In genomic region chr17:81349397-81350319, GRCh38 we compare ENCODE assay signal across 15 cellular contexts. TPM values are rescaled to one million over a fixed set of nuclear protein-coding genes. Genes with fewer than 3 reads are reported as not detected.
DNase-seq lines count a peak whose midpoint lies in the region; ATAC-seq and TF ChIP-seq lines count a peak whose summit lies in the region.
"Had no signal": no experiment of that assay in that cellular context is flagged by ENCODE, and none has a peak within 500 bp of the region (broad histone marks: within the 10 kb centered on the region; RNA-seq: fewer than 3 reads in every experiment).

No MANE protein-coding gene starts in this region.

- intact Hi-C loops in CD14-positive monocyte (cut with micrococcal nuclease): no loop called here

- POLR2A ChIA-PET in T-cell (lab: Charles Lee): no interaction called here

- no peak overlapping the region for H2BK120ac ChIP-seq in mesendoderm (ENCODE audit: low read depth, low read length)

- no peak overlapping the region for H4K8ac ChIP-seq in mesendoderm (ENCODE audit: low read depth, low read length)

- peak overlapping the region; percentile 77 to 94 (median 88) for H3K27ac Mint-ChIP-seq in CD14-positive monocyte
- no peak overlapping the region for H3K27ac Mint-ChIP-seq in T-cell
- H3K27ac Mint-ChIP-seq: activated naive CD4-positive, alpha-beta T cell treated with anti-CD3 and anti-CD28 coated beads, Interleukin-2, amount 50 U/mL, for 72 hours had no signal

- H3K4me3 Mint-ChIP-seq in CD14-positive monocyte (peak overlapping the region; percentile 63 to 67), T-cell (no peak overlapping the region)

- H3K56ac ChIP-seq in mesendoderm (ENCODE audit: low read length): peak overlapping the region; percentile 42

- TF ChIP-seq CTCF in CD14-positive monocyte (IDR thresholded peaks at IDR 0.05): no peak

- ATAC-seq in T-cell (replicated peaks in 1 of 4) (no peak), HG03460 (IDR thresholded peaks at IDR 0.05; ENCODE audit: unreplicated experiment) (no peak)
- ATAC-seq: activated naive CD4-positive, alpha-beta T cell treated with anti-CD3 and anti-CD28 coated beads, Interleukin-2, amount 50 U/mL, for 72 hours had no signal

- peaks cover 54% of the 10 kb centered on the region for H3K4me1 Mint-ChIP-seq in CD14-positive monocyte
- peaks cover 2 to 4% (median 4%) of the 10 kb centered on the region in 3 donors for H3K4me1 Mint-ChIP-seq in T-cell

- peaks cover 10% of the 10 kb centered on the region for H3K79me2 ChIP-seq in mesendoderm (ENCODE audit: control insufficient read depth, insufficient read depth, low read length)

- no peak overlapping the region for H2BK5ac ChIP-seq in mesendoderm (ENCODE audit: low read length)

- no peak overlapping the region for H3K9ac ChIP-seq in mesendoderm (ENCODE audit: low read length)

- no peak overlapping the region for H3K18ac ChIP-seq in mesendoderm (ENCODE audit: low read length)

- H3K36me3 ChIP-seq in mesendoderm (ENCODE audit: control insufficient read depth, insufficient read depth, low read length): no peaks in the 10 kb centered on the region
- H3K36me3 ChIP-seq: thyroid gland had no signal

- H4K5ac ChIP-seq in mesendoderm (ENCODE audit: low read length): no peak overlapping the region

- H3K79me1 ChIP-seq in mesendoderm (ENCODE audit: low read length): no peaks in the 10 kb centered on the region

- CTCF ChIA-PET in T-cell (lab: Charles Lee): interaction anchor here in 1 of 2 donors (0.6 kb wide), 1 partner anchor 54 kb away, joined by 4 read pairs; the partner anchor contains the start of gene SLC38A10

- no peak overlapping the region for H3K23ac ChIP-seq in mesendoderm (ENCODE audit: low read length)

- H3K4me1 ChIP-seq in mesendoderm (ENCODE audit: control insufficient read depth, low read depth, low read length): no peaks in the 10 kb centered on the region

- H3K27ac ChIP-seq in mesendoderm (ENCODE audit: low read depth, low read length): no peak overlapping the region
- H3K27ac ChIP-seq: thyroid gland had no signal

- no peak overlapping the region for H3K4me3 ChIP-seq in mesendoderm (ENCODE audit: low read length)
- H3K4me3 ChIP-seq: thyroid gland had no signal

- H3K4ac ChIP-seq in mesendoderm (ENCODE audit: low read depth, low read length): no peak overlapping the region

- H3K36me3 Mint-ChIP-seq in CD14-positive monocyte (no peaks in the 10 kb centered on the region), T-cell (no peaks in the 10 kb centered on the region)

- no CpG with 5 or more reads among the region's 28 CpGs for WGBS in mesendoderm (ENCODE audit: extremely low coverage, insufficient coverage, low lambda C conversion rate)

- no peak overlapping the region for H3K4me2 ChIP-seq in mesendoderm (ENCODE audit: low read length)

- H3K27me3 Mint-ChIP-seq in CD14-positive monocyte (ENCODE audit: low read depth in 3 of 3) (peaks cover 0 to 2% (median 2%) of the 10 kb centered on the region in 3 donors), T-cell (peaks cover 8 to 11% of the 10 kb centered on the region in 2 donors)

- H3K27me3 ChIP-seq in mesendoderm (ENCODE audit: insufficient read depth, low read length, poor library complexity): peaks cover 7% of the 10 kb centered on the region
- H3K27me3 ChIP-seq: thyroid gland had no signal

- no peak for DNase-seq in CD14-positive monocyte (ENCODE audit: low spot score)
- peak; percentile 59 for DNase-seq in M059J (ENCODE audit: low read depth)
- peak; percentile 67 for DNase-seq in SW480 (ENCODE audit: low spot score)
- no peak for DNase-seq in mesendoderm
- DNase-seq in germinal center (ENCODE audit: low spot score): no peak
- DNase-seq in T-cell: no peak
- no peak for DNase-seq in COLO829 (ENCODE audit: low spot score)
- DNase-seq: activated CD4-positive, alpha-beta T cell treated with anti-CD3 and anti-CD28 coated beads, Interleukin-2, amount 50 U/mL, for 4 hours; COR-L47; effector CD8-positive, alpha-beta T cell; NCI-H1092; occipital lobe had no signal

- peaks cover 0 to 3% (median 0%) of the 10 kb centered on the region in 7 donors for H3K9me3 Mint-ChIP-seq in CD14-positive monocyte
- H3K9me3 Mint-ChIP-seq in T-cell: no peaks in the 10 kb centered on the region
- H3K9me3 Mint-ChIP-seq: activated naive CD4-positive, alpha-beta T cell treated with anti-CD3 and anti-CD28 coated beads, Interleukin-2, amount 50 U/mL, for 72 hours had no signal

- no peak overlapping the region for H2AK5ac ChIP-seq in mesendoderm (ENCODE audit: low read length)

- no peak overlapping the region for H2BK15ac ChIP-seq in mesendoderm (replicated peaks; ENCODE audit: low read depth)

RNA-seq across cellular contexts. Expression of gene BAHCC1, which starts 45.6 kb away (rescaled TPM):
- polyA plus RNA-seq in CD14-positive monocyte: under 1 TPM; 0.11 to 0.27 TPM
- 1.0 and 4.3 TPM in 2 replicates for total RNA-seq in M059J (2014; rRNA removed; shearing (Covaris generic))
- polyA plus RNA-seq in mesendoderm (2013, experiment 1 of 2): 1.6 TPM
- polyA plus RNA-seq in mesendoderm (2013, experiment 2 of 2): 2.1 TPM
- total RNA-seq in T-cell: under 1 TPM; 0.23 to 0.82 (median 0.33) TPM

RNA-seq across cellular contexts. Expression of gene SLC38A10, which starts 54.6 kb away (rescaled TPM):
- 10 to 100 TPM; 50.8 to 68.4 TPM for polyA plus RNA-seq in CD14-positive monocyte
- 77.9 and 119 TPM in 2 replicates for total RNA-seq in M059J (2014; rRNA removed; shearing (Covaris generic))
- polyA plus RNA-seq in mesendoderm (2013, experiment 1 of 2): 13.2 TPM
- 13.7 TPM for polyA plus RNA-seq in mesendoderm (2013, experiment 2 of 2)
- total RNA-seq in T-cell: 10 to 100 TPM; 52.8 to 95.2 (median 82.3) TPM

Comparison
In these comparisons a context has a peak if more than half of its experiments do, and no peak if none do; other contexts are left out.
1. DNase-seq: peak in M059J (single experiment) and SW480 (single experiment); none in CD14-positive monocyte (single experiment), mesendoderm (single experiment), germinal center (single experiment), T-cell (0 of 34) and COLO829 (single experiment).
2. H3K27ac Mint-ChIP-seq: peak in CD14-positive monocyte (7 of 7); none in T-cell (0 of 2).
3. H3K4me3 Mint-ChIP-seq: peak in CD14-positive monocyte (2 of 2); none in T-cell (0 of 3).